ENCODE assay signal across 19 cellular contexts in the genomic region with DNA sequence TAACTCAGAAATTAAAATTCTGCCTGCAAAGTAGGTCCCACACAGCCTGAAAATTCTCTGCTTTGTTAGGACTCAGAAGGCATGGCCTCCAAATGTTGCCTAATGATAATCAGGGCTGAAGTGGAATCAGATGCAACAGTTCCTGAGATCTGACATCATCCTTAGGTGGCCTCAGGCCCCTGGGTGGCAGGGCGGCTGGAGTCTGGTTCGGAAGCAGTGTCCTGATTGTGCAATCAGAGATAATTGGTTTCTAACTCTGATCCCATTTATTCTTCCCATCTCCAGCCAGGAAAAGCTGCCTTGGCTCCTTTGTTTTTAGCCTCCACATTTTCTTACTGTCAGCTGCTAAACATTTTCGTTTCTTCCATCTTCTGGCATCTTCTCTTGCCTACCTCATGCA.
"Had no signal": no experiment of that assay in that cellular context is flagged by ENCODE, and none has a peak within 500 bp of the region (broad histone marks: within the 10 kb centered on the region; RNA-seq: fewer than 3 reads in every experiment).

No MANE protein-coding gene starts in this region.

- H3K4me1 Mint-ChIP-seq: naive B cell had no signal

- H3K4me3 Mint-ChIP-seq: dendritic cell treated with granulocyte-macrophage colony-stimulating factor and Interleukin-4, amounts not matched to agents 40 ng/mL and 50 ng/mL, for 4 days; effector memory CD8-positive, alpha-beta T cell; naive B cell; nephron had no signal

- DNase-seq: effector memory CD8-positive, alpha-beta T cell; foreskin melanocyte; hippocampal formation; kidney glomerular epithelial cell; mesendoderm; naive B cell; psoas muscle; retina; stimulated activated CD4-positive, alpha-beta T cell treated with anti-CD3 and anti-CD28 coated beads, Interleukin-2, amount 100 ng/mL, for 24 hours; stimulated activated naive CD4-positive, alpha-beta T cell; stomach; substantia nigra; transverse colon had no signal

- H3K27ac ChIP-seq: epithelial cell of prostate, esophagus muscularis mucosa, neutrophil, psoas muscle, stomach, thoracic aorta, transverse colon had no signal

- H3K4me3 ChIP-seq: esophagus muscularis mucosa, psoas muscle, stomach, thoracic aorta, transverse colon had no signal

- H3K36me3 ChIP-seq: esophagus muscularis mucosa, neutrophil, stomach, thoracic aorta, transverse colon had no signal

- H3K4me1 ChIP-seq: esophagus muscularis mucosa, psoas muscle, transverse colon had no signal

- H3K27ac Mint-ChIP-seq: dendritic cell treated with granulocyte-macrophage colony-stimulating factor and Interleukin-4, amounts not matched to agents 40 ng/mL and 50 ng/mL, for 4 days; effector memory CD8-positive, alpha-beta T cell; naive B cell; nephron had no signal

- H3K9me3 Mint-ChIP-seq: dendritic cell treated with granulocyte-macrophage colony-stimulating factor and Interleukin-4, amounts not matched to agents 40 ng/mL and 50 ng/mL, for 4 days; nephron had no signal

- H3K27me3 ChIP-seq: neutrophil had no signal

- H3K9me3 ChIP-seq: esophagus muscularis mucosa, neutrophil, psoas muscle, stomach, thoracic aorta, transverse colon had no signal

- H3K36me3 Mint-ChIP-seq: naive B cell had no signal
